8 cellular contexts compared by ENCODE assay signal in genomic region chr4:113094802-113095201, GRCh38. TPM values are rescaled to one million over a fixed set of nuclear protein-coding genes. Genes with fewer than 3 reads are reported as not detected.
DNase-seq lines count a peak whose midpoint lies in the region; ATAC-seq and TF ChIP-seq lines count a peak whose summit lies in the region.

No MANE protein-coding gene starts in this region.

- in situ Hi-C loops in HAP-1 (cut with MboI; ENCODE audit: low sequenced_read_pairs) = no loop called here

- H3K27me3 ChIP-seq in PC-9 (ENCODE audit: insufficient read depth, low read depth) = no peaks in the 10 kb centered on the region
- no peaks in the 10 kb centered on the region for H3K27me3 ChIP-seq in aorta (ENCODE audit: control insufficient read depth in 1 of 2, insufficient read depth in 2 of 2, low read length in 1 of 2)
- no peaks in the 10 kb centered on the region for H3K27me3 ChIP-seq in HAP-1 (ENCODE audit: low read depth)

- no peaks in the 10 kb centered on the region for H3F3A ChIP-seq in PC-9 (ENCODE audit: insufficient read depth, low read depth)

- CTCF ChIA-PET in AG04449 (lab: Yijun Ruan, JAX) = interaction anchor here (1.3 to 2.6 kb wide), 3 partner anchors 135 to 156 kb away, joined by 3 to 15 read pairs (median 4); no protein-coding TSS in a partner anchor
- CTCF ChIA-PET in PC-9 (lab: Charles Lee) = no interaction called here

- POLR2A ChIA-PET in AG04449 (lab: Yijun Ruan, JAX) = no interaction called here
- POLR2A ChIA-PET in PC-9 (lab: Charles Lee; ENCODE audit: unreplicated experiment) = no interaction called here

- no TSS peak for BruUV-seq in PC-9 (replicated peaks; lab: Mats Ljungman, UMichigan)

- TF ChIP-seq CTCF in AG04449 (IDR thresholded peaks at IDR 0.05; ENCODE audit: insufficient read depth, low read length, missing control alignments) = peak; percentile 25
- TF ChIP-seq CTCF in PC-9 (conservative IDR thresholded peaks at IDR 0.05) = peak; percentile 77

- no peak overlapping the region for H3K27ac ChIP-seq in PC-9
- H3K27ac ChIP-seq in aorta (ENCODE audit: low read depth in 1 of 2, low read length in 2 of 2) = no peak overlapping the region

- DNase-seq in AG04449 (ENCODE audit: low read depth, low spot score) (peak; percentile 0), PC-9 (no peak), fibroblast of the conjunctiva (ENCODE audit: low read depth) (peak; percentile 13), aorta (no peak), HAP-1 (ENCODE audit: low spot score in 2 of 2) (no peak)

- H3K79me2 ChIP-seq in PC-9 (ENCODE audit: low read depth) = no peaks in the 10 kb centered on the region

- no peak overlapping the region for H3K4me2 ChIP-seq in PC-9

- H3K9me2 ChIP-seq in PC-9 (ENCODE audit: insufficient read depth) = no peaks in the 10 kb centered on the region

- ATAC-seq in GM18868 (IDR thresholded peaks at IDR 0.05; ENCODE audit: unreplicated experiment) (peak; percentile 72), GM19324 (IDR thresholded peaks at IDR 0.05; ENCODE audit: low FRiP score, unreplicated experiment) (no peak), aorta (ENCODE audit: low FRiP score) (no peak), GM18873 (IDR thresholded peaks at IDR 0.05; ENCODE audit: low FRiP score, unreplicated experiment) (no peak)

- H3K4me1 ChIP-seq in PC-9 (replicated peaks; ENCODE audit: insufficient read depth) (no peaks in the 10 kb centered on the region), aorta (ENCODE audit: control insufficient read depth in 1 of 2, insufficient read depth in 2 of 2, low read length in 2 of 2) (no peaks in the 10 kb centered on the region), HAP-1 (no peaks in the 10 kb centered on the region)

- no peak overlapping the region for H2AFZ ChIP-seq in PC-9

- no peaks in the 10 kb centered on the region for H4K20me1 ChIP-seq in PC-9 (ENCODE audit: insufficient read depth)

- no peaks in the 10 kb centered on the region for H3K9me3 ChIP-seq in PC-9 (ENCODE audit: insufficient read depth, low read depth)
- H3K9me3 ChIP-seq in aorta (ENCODE audit: control insufficient read depth, low read length) = no peaks in the 10 kb centered on the region
- H3K9me3 ChIP-seq in HAP-1 = no peaks in the 10 kb centered on the region

- no peaks in the 10 kb centered on the region for H3K36me3 ChIP-seq in PC-9 (ENCODE audit: low read depth)
- H3K36me3 ChIP-seq in aorta (ENCODE audit: control insufficient read depth in 1 of 2, insufficient read depth in 2 of 2, low read length in 1 of 2) = no peaks in the 10 kb centered on the region
- no peaks in the 10 kb centered on the region for H3K36me3 ChIP-seq in HAP-1 (replicated peaks)

- intact Hi-C loops in PC-9 (cut with micrococcal nuclease; ENCODE audit: unreplicated experiment) = loop anchor here (2.0 to 10.0 kb wide), 3 partner anchors 148 to 460 kb away; partner anchors contain the start of genes LARP7 and ZGRF1
- intact Hi-C loops in aorta (cut with DNase I) = no loop called here

- H3K4me3 ChIP-seq in AG04449 (ENCODE audit: low read depth, low read length) = no peak overlapping the region
- H3K4me3 ChIP-seq in PC-9 = no peak overlapping the region
- no peak overlapping the region for H3K4me3 ChIP-seq in aorta (ENCODE audit: low read length in 2 of 2)
- H3K4me3 ChIP-seq in HAP-1 = no peak overlapping the region

RNA-seq across cellular contexts. Expression of gene ANK2, which starts 45.3 kb away (rescaled TPM):
- total RNA-seq in PC-9 (2021) (0.61 and 1.6 TPM in 2 replicates), aorta (100 to 1,000 TPM in 1 of 2 donors, 10 to 100 TPM in 1; 64.4 to 117 TPM)
- 1 to 10 TPM; 1.6 to 8.7 TPM for polyA plus RNA-seq in aorta

Comparison
In these comparisons a context has a peak if more than half of its experiments do, and no peak if none do; other contexts are left out.
1. DNase-seq: peak in AG04449 (single experiment) and fibroblast of the conjunctiva (single experiment); none in PC-9 (0 of 2), aorta (0 of 2) and HAP-1 (0 of 2).
2. RNA of gene ANK2, which starts 45.3 kb away (total RNA-seq): 64.4 to 117 TPM in aorta; 0.61 to 1.6 TPM in PC-9; every median in the first group is over 10 times any median in the second.